12 cellular contexts compared by ENCODE assay signal in the genomic region with DNA sequence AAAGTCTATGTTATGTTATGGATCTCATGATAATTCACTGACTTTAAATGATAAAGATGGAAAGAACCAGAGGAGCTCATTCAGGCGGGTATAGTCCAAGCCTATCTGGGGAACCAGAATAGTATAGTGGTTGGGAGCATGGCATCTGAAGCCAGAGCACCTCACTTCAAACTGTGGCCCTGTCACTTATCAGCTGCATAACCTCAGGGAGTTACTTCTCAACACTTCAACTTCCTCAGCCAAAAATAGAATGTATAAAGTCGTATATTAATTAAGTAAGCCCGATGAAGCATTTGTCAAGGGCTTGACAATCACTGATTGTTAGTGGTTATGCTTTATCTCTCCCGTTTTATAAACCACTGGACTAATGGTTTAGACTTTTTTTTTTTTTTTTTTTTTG.
A peak's percentile ranks its signal among the peaks of the same experiment; 100 is the strongest.
DNase-seq lines count a peak whose midpoint lies in the region; ATAC-seq and TF ChIP-seq lines count a peak whose summit lies in the region.
"Had no signal": no experiment of that assay in that cellular context is flagged by ENCODE, and none has a peak within 500 bp of the region (broad histone marks: within the 10 kb centered on the region; RNA-seq: fewer than 3 reads in every experiment).

No MANE protein-coding gene starts in this region.

- H3K27ac Mint-ChIP-seq in activated CD8-positive, alpha-beta memory T cell treated with anti-CD3 and anti-CD28 coated beads, Interleukin-2, amount 10 ng/mL, durations not matched to agents 7 days and 5 days = peak overlapping the region; percentile 84
- H3K27ac Mint-ChIP-seq in activated CD8-positive, alpha-beta T cell treated with anti-CD3 and anti-CD28 coated beads, Interleukin-2, amount 10 ng/mL, durations not matched to agents 7 days and 5 days = peak overlapping the region; percentile 82

- ATAC-seq in activated CD8-positive, alpha-beta memory T cell treated with anti-CD3 and anti-CD28 coated beads, Interleukin-2, amount 10 ng/mL, durations not matched to agents 7 days and 5 days = no peak
- ATAC-seq in activated CD8-positive, alpha-beta T cell treated with anti-CD3 and anti-CD28 coated beads, Interleukin-2, amount 10 ng/mL, durations not matched to agents 7 days and 5 days = no peak
- ATAC-seq in aorta (ENCODE audit: low FRiP score) (no peak), GM21717 (IDR thresholded peaks at IDR 0.05; ENCODE audit: unreplicated experiment) (no peak)
- ATAC-seq: upper lobe of right lung had no signal

- POLR2A ChIA-PET in activated CD8-positive, alpha-beta T cell treated with anti-CD3 and anti-CD28 coated beads, Interleukin-2, amount 10 ng/mL, durations not matched to agents 7 days and 5 days (lab: Charles Lee) = no interaction called here

- no peaks in the 10 kb centered on the region for H3K9me3 Mint-ChIP-seq in activated CD8-positive, alpha-beta memory T cell treated with anti-CD3 and anti-CD28 coated beads, Interleukin-2, amount 10 ng/mL, durations not matched to agents 7 days and 5 days (ENCODE audit: low read depth)
- no peaks in the 10 kb centered on the region for H3K9me3 Mint-ChIP-seq in activated CD8-positive, alpha-beta T cell treated with anti-CD3 and anti-CD28 coated beads, Interleukin-2, amount 10 ng/mL, durations not matched to agents 7 days and 5 days (ENCODE audit: insufficient read depth)

- no peaks in the 10 kb centered on the region for H3K27me3 ChIP-seq in prostate gland (replicated peaks; ENCODE audit: insufficient read depth)
- no peaks in the 10 kb centered on the region for H3K27me3 ChIP-seq in aorta (ENCODE audit: control insufficient read depth in 1 of 2, insufficient read depth in 2 of 2, low read length in 1 of 2)
- H3K27me3 ChIP-seq: upper lobe of right lung had no signal

- H3K27ac ChIP-seq in prostate gland = peak overlapping the region; percentile 93
- H3K27ac ChIP-seq in aorta (ENCODE audit: low read depth in 1 of 2, low read length in 2 of 2) = no peak overlapping the region
- H3K27ac ChIP-seq: GM23248, upper lobe of right lung had no signal

- peaks cover 37% of the 10 kb centered on the region for H3K36me3 Mint-ChIP-seq in activated CD8-positive, alpha-beta memory T cell treated with anti-CD3 and anti-CD28 coated beads, Interleukin-2, amount 10 ng/mL, durations not matched to agents 7 days and 5 days
- peaks cover 27% of the 10 kb centered on the region for H3K36me3 Mint-ChIP-seq in activated CD8-positive, alpha-beta T cell treated with anti-CD3 and anti-CD28 coated beads, Interleukin-2, amount 10 ng/mL, durations not matched to agents 7 days and 5 days (ENCODE audit: low read depth)

- no peak overlapping the region for H3K4me3 ChIP-seq in prostate gland
- H3K4me3 ChIP-seq in aorta (ENCODE audit: low read length in 2 of 2) = no peak overlapping the region
- H3K4me3 ChIP-seq: GM23248, upper lobe of right lung had no signal

- peak overlapping the region; percentile 62 for H3K4me3 Mint-ChIP-seq in activated CD8-positive, alpha-beta memory T cell treated with anti-CD3 and anti-CD28 coated beads, Interleukin-2, amount 10 ng/mL, durations not matched to agents 7 days and 5 days
- H3K4me3 Mint-ChIP-seq in activated CD8-positive, alpha-beta T cell treated with anti-CD3 and anti-CD28 coated beads, Interleukin-2, amount 10 ng/mL, durations not matched to agents 7 days and 5 days = peak overlapping the region; percentile 52

- no peak for DNase-seq in activated CD8-positive, alpha-beta memory T cell treated with anti-CD3 and anti-CD28 coated beads, Interleukin-2, amount 10 ng/mL, durations not matched to agents 7 days and 5 days
- no peak for DNase-seq in activated CD8-positive, alpha-beta memory T cell treated with anti-CD3 and anti-CD28 coated beads, Interleukin-2, amount 50 U/mL, for 48 hours
- peak; percentile 45 for DNase-seq in MV-4-11 (lab: John Stamatoyannopoulos, UW)
- no peak for DNase-seq in activated CD8-positive, alpha-beta T cell treated with anti-CD3 and anti-CD28 coated beads, Interleukin-2, amount 10 ng/mL, durations not matched to agents 7 days and 5 days
- DNase-seq in prostate gland (ENCODE audit: low spot score) = no peak
- no peak for DNase-seq in aorta
- DNase-seq in AG20443 (ENCODE audit: low spot score) = no peak
- DNase-seq: activated gamma-delta T cell treated with Interleukin-2 at 50 U/mL for 16 hours, T1000, upper lobe of right lung had no signal

- intact Hi-C loops in prostate gland (cut with DNase I) (no loop called here), aorta (cut with DNase I) (no loop called here)

- H3K4me1 ChIP-seq in prostate gland (replicated peaks) (peaks cover 6% of the 10 kb centered on the region), aorta (ENCODE audit: control insufficient read depth in 1 of 2, insufficient read depth in 2 of 2, low read length in 2 of 2) (no peaks in the 10 kb centered on the region)

- TF ChIP-seq POLR2A in prostate gland (IDR thresholded peaks at IDR 0.05) = no peak

- CTCF ChIA-PET in activated CD8-positive, alpha-beta memory T cell treated with anti-CD3 and anti-CD28 coated beads, Interleukin-2, amount 10 ng/mL, durations not matched to agents 7 days and 5 days (lab: Charles Lee) = interaction anchor here (1.1 to 1.6 kb wide), 2 partner anchors 10 to 50 kb away, joined by 3 to 9 read pairs; no protein-coding TSS in a partner anchor
- CTCF ChIA-PET in activated CD8-positive, alpha-beta T cell treated with anti-CD3 and anti-CD28 coated beads, Interleukin-2, amount 10 ng/mL, durations not matched to agents 7 days and 5 days (lab: Charles Lee) = interaction anchor here (1.3 to 1.7 kb wide), 2 partner anchors 50 to 481 kb away, joined by 3 to 6 read pairs; no protein-coding TSS in a partner anchor

- H3K9me3 ChIP-seq in prostate gland (no peaks in the 10 kb centered on the region), aorta (ENCODE audit: control insufficient read depth, low read length) (no peaks in the 10 kb centered on the region)
- H3K9me3 ChIP-seq: upper lobe of right lung had no signal

- no peaks in the 10 kb centered on the region for H3K27me3 Mint-ChIP-seq in activated CD8-positive, alpha-beta memory T cell treated with anti-CD3 and anti-CD28 coated beads, Interleukin-2, amount 10 ng/mL, durations not matched to agents 7 days and 5 days
- H3K27me3 Mint-ChIP-seq in activated CD8-positive, alpha-beta T cell treated with anti-CD3 and anti-CD28 coated beads, Interleukin-2, amount 10 ng/mL, durations not matched to agents 7 days and 5 days (ENCODE audit: low read depth) = no peaks in the 10 kb centered on the region

- 58% methylated on average over 4 of the region's 4 CpGs for WGBS in prostate gland
- 61 to 63% methylated on average over 4 of the region's 4 CpGs for WGBS in aorta, 2 donors

- TF ChIP-seq CTCF in prostate gland (IDR thresholded peaks at IDR 0.05) = no peak

- H3K36me3 ChIP-seq in prostate gland = no peaks in the 10 kb centered on the region
- no peaks in the 10 kb centered on the region for H3K36me3 ChIP-seq in aorta (ENCODE audit: control insufficient read depth in 1 of 2, insufficient read depth in 2 of 2, low read length in 1 of 2)
- H3K36me3 ChIP-seq: upper lobe of right lung had no signal

- peaks cover 55% of the 10 kb centered on the region for H3K4me1 Mint-ChIP-seq in activated CD8-positive, alpha-beta memory T cell treated with anti-CD3 and anti-CD28 coated beads, Interleukin-2, amount 10 ng/mL, durations not matched to agents 7 days and 5 days
- peaks cover 57% of the 10 kb centered on the region for H3K4me1 Mint-ChIP-seq in activated CD8-positive, alpha-beta T cell treated with anti-CD3 and anti-CD28 coated beads, Interleukin-2, amount 10 ng/mL, durations not matched to agents 7 days and 5 days (ENCODE audit: low read depth)

Comparison
In these comparisons a context has a peak if more than half of its experiments do, and no peak if none do; other contexts are left out.
1. H3K27ac ChIP-seq: peak in prostate gland (2 of 2); none in aorta (0 of 2).